In genomic region chr1:230270940-230271325, GRCh38 we compare ENCODE assay signal across 8 cellular contexts.
DNase-seq lines count a peak whose midpoint lies in the region; ATAC-seq and TF ChIP-seq lines count a peak whose summit lies in the region.

No MANE protein-coding gene starts in this region.

- H3K4me1 Mint-ChIP-seq in stimulated activated memory B cell treated with anti-CD40 and anti-IgM and Interleukin-4, amounts not matched to agents 10 μg/mL and 1 μg/mL and 100 μg/mL, for 72 hours = peaks cover 20% of the 10 kb centered on the region

- peaks cover 56% of the 10 kb centered on the region for H3K79me2 ChIP-seq in Loucy (ENCODE audit: insufficient read depth, low read length)

- H3K36me3 Mint-ChIP-seq in stimulated activated memory B cell treated with anti-CD40 and anti-IgM and Interleukin-4, amounts not matched to agents 10 μg/mL and 1 μg/mL and 100 μg/mL, for 72 hours = peaks cover 32% of the 10 kb centered on the region

- H3K27me3 ChIP-seq in Loucy (ENCODE audit: insufficient read depth, low read length, poor library complexity, severe bottlenecking) = no peaks in the 10 kb centered on the region
- H3K27me3 ChIP-seq in brain microvascular endothelial cell (replicated peaks) = no peaks in the 10 kb centered on the region

- no peaks in the 10 kb centered on the region for H3K9me3 Mint-ChIP-seq in stimulated activated memory B cell treated with anti-CD40 and anti-IgM and Interleukin-4, amounts not matched to agents 10 μg/mL and 1 μg/mL and 100 μg/mL, for 72 hours

- no peak overlapping the region for H3K4me3 Mint-ChIP-seq in stimulated activated memory B cell treated with anti-CD40 and anti-IgM and Interleukin-4, amounts not matched to agents 10 μg/mL and 1 μg/mL and 100 μg/mL, for 72 hours

- no peaks in the 10 kb centered on the region for H3K9me3 ChIP-seq in Loucy (ENCODE audit: insufficient read depth, low read depth, low read length)

- H3K27ac ChIP-seq in brain microvascular endothelial cell = no peak overlapping the region

- DNase-seq in NCI-H345 treated with DMSO at 0.1 percent for 48 hours (lab: John Stamatoyannopoulos, UW; ENCODE audit: unreplicated experiment) (peak; percentile 21), NCI-H345 (lab: John Stamatoyannopoulos, UW) (no peak), cerebellum (ENCODE audit: low spot score) (peak; percentile 41), SK-N-DZ (ENCODE audit: low spot score) (no peak), brain microvascular endothelial cell (no peak)

- H2AFZ ChIP-seq in Loucy (ENCODE audit: low read length) = no peak overlapping the region

- H4K20me1 ChIP-seq in Loucy (ENCODE audit: insufficient read depth, low read length, poor library complexity, severe bottlenecking) = no peaks in the 10 kb centered on the region

- peaks cover 31% of the 10 kb centered on the region for H3F3A ChIP-seq in Loucy (ENCODE audit: low read depth)

- H3K36me3 ChIP-seq in Loucy (ENCODE audit: insufficient read depth, low read length) = peaks cover 66% of the 10 kb centered on the region; the same call in 1 of the 2 replicates
- H3K36me3 ChIP-seq in brain microvascular endothelial cell (replicated peaks) = peaks cover 11% of the 10 kb centered on the region

- peak overlapping the region; percentile 83 for H3K4me2 ChIP-seq in Loucy (ENCODE audit: low read depth, low read length, poor library complexity, severe bottlenecking)

- H3K27ac Mint-ChIP-seq in stimulated activated memory B cell treated with anti-CD40 and anti-IgM and Interleukin-4, amounts not matched to agents 10 μg/mL and 1 μg/mL and 100 μg/mL, for 72 hours = peak overlapping the region; percentile 64

- H3K27me3 Mint-ChIP-seq in stimulated activated memory B cell treated with anti-CD40 and anti-IgM and Interleukin-4, amounts not matched to agents 10 μg/mL and 1 μg/mL and 100 μg/mL, for 72 hours = no peaks in the 10 kb centered on the region

- peak; percentile 32 for ATAC-seq in stimulated activated memory B cell treated with anti-CD40 and anti-IgM and Interleukin-4, amounts not matched to agents 10 μg/mL and 1 μg/mL and 100 μg/mL, for 72 hours
- ATAC-seq in HG03045 (IDR thresholded peaks at IDR 0.05; ENCODE audit: unreplicated experiment) = no peak

- no peaks in the 10 kb centered on the region for H3K9me2 ChIP-seq in Loucy (replicated peaks; ENCODE audit: low read depth, low read length)

- peak overlapping the region; percentile 87 for H3K9ac ChIP-seq in Loucy (ENCODE audit: low read depth, low read length, poor library complexity, severe bottlenecking)

- H3K4me3 ChIP-seq in Loucy (ENCODE audit: low read length, poor library complexity, severe bottlenecking) (peak overlapping the region; percentile 55), brain microvascular endothelial cell (ENCODE audit: low read depth, low read length) (no peak overlapping the region)

- TF ChIP-seq CTCF in Loucy (conservative IDR thresholded peaks at IDR 0.05; ENCODE audit: low read length) (no peak), brain microvascular endothelial cell (IDR thresholded peaks at IDR 0.05; ENCODE audit: low read depth, low read length, missing control alignments) (no peak)

- in situ Hi-C loops in brain microvascular endothelial cell (cut with HindIII; ENCODE audit: low pct_ligation_motif_present, low sequenced_read_pairs) = no loop called here

- H3K4me1 ChIP-seq in Loucy (ENCODE audit: insufficient read depth, low read length, poor library complexity, severe bottlenecking) = peaks cover 84% of the 10 kb centered on the region

Comparison
In these comparisons a context has a peak if more than half of its experiments do, and no peak if none do; other contexts are left out.
1. DNase-seq: peak in NCI-H345 treated with DMSO at 0.1 percent for 48 hours (single experiment) and cerebellum (single experiment); none in NCI-H345 (single experiment), SK-N-DZ (single experiment) and brain microvascular endothelial cell (single experiment).